1 cellular context compared by ENCODE assay signal in the genomic region with DNA sequence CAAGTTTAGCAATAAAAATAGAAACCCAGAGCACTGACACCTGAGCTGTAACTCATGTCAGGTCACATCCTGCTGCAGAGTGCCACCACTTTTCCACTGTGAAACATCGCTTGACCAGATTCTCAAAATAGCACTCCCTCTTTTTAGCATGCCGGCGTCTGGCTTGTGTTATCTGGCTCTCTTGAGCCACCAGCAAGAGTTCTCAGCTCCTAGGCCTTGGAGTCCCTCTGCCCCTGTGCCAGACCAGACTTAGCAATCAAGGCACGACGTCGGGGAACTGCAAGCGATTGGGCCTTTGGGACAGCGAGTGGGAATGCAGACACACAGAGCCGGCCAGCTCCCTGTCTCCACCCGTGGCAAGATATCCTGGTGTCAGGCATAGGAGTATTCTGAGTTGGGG.
TF ChIP-seq lines count a peak whose summit lies in the region.

No MANE protein-coding gene starts in this region.

TF ChIP-seq in IMR-90, 13 proteins besides CTCF, POLR2A, EP300 and RAD21 (continued from another document):
- TF ChIP-seq, protein P1, sequence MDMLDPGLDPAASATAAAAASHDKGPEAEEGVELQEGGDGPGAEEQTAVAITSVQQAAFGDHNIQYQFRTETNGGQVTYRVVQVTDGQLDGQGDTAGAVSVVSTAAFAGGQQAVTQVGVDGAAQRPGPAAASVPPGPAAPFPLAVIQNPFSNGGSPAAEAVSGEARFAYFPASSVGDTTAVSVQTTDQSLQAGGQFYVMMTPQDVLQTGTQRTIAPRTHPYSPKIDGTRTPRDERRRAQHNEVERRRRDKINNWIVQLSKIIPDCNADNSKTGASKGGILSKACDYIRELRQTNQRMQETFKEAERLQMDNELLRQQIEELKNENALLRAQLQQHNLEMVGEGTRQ (IDR thresholded peaks at IDR 0.05; ENCODE audit: low read depth, low read length), result no peak
- no peak for TF ChIP-seq FOS (IDR thresholded peaks at IDR 0.05; ENCODE audit: low read depth, low read length)
